ENCODE assay signal across 1 cellular context in the genomic region with DNA sequence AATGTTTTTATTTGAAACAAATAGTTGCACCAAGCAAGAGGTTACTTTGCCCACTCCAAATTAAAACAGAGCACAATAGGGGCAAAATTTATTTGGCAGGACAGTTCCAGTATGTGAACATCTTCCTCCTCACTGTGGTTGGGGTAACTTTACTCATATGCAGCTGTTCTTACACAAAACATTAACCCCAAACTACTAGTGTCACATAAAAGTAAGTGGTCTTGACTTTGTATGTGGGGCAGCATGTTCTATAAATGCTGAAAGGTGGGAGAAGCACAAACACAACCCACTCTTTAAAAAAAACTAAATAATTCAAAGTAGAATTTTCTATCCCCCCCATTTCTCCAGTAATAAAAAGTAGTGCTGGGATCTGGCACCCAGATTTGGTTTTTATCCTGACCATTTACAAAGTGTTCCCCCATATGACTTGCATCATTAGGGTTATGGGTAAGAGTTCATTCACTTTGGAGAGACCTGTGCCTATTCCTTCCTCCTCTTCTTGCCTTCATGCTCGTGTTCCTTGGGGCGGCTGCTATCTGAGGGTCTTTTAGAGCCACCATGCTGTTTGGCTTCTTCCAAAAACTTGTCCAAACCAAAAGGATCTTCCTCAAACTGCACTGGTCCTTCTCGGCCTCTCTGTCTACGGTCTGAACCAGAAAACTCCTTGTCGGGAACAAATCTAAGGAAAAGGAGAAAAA.
TF ChIP-seq lines count a peak whose summit lies in the region.

No MANE protein-coding gene starts in this region.

TF ChIP-seq in HepG2, 621 proteins besides CTCF, POLR2A, EP300 and RAD21:
- peak; percentile 30; the same call in 1 of the 2 replicates for TF ChIP-seq POLR2G (IDR thresholded peaks at IDR 0.05; ENCODE audit: low read depth, low read length)
- TF ChIP-seq HIC2 (CRISPR knock-in tag; IDR thresholded peaks at IDR 0.05; ENCODE audit: low read depth), result no peak
- TF ChIP-seq RBFOX2 (IDR thresholded peaks at IDR 0.05; ENCODE audit: low read depth, low read length), result peak; percentile 62
- peak; percentile 50 for TF ChIP-seq AGO2 (optimal IDR thresholded peaks at IDR 0.05; ENCODE audit: low read depth, low read length)
- TF ChIP-seq RBM22 (optimal IDR thresholded peaks at IDR 0.05; ENCODE audit: low read length), result peak; percentile 86
- no peak for TF ChIP-seq RCOR2 (CRISPR knock-in tag; IDR thresholded peaks at IDR 0.05)
